Comparison of ENCODE assay signal across 13 cellular contexts in the genomic region with DNA sequence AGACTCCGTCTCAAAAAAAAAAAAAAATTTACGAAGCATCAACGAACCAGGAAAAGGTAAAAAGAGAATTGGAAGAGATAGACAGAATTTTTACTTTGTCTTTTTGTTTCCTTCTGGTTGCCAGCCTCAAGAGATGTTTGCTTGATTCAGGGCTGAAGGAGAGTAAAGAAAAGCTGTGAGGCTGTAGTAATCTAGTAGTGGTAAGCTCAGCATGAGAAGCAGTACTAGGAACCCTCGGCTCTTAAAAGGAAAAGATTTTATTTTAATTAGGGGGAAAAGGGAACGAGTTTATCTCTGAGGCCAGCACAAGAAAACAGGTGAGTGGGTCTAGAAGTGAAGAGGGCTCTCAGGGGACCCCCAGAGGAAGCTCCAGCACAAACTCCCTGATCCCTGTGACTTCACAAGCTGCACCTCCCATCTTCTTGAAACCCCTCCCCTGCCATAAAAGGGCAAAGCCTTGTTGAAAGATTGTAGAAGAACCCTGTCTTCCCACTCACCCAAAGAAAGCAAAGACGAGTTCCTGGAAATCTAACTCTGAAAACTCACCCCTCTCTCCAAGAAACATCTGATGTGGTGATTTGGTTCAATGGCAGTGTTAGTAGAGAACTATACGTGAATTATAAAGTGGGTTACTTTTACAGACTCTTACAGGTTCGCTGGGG. TPM values are rescaled to one million over a fixed set of nuclear protein-coding genes. Genes with fewer than 3 reads are reported as not detected.
DNase-seq lines count a peak whose midpoint lies in the region; ATAC-seq and TF ChIP-seq lines count a peak whose summit lies in the region.
"Had no signal": no experiment of that assay in that cellular context is flagged by ENCODE, and none has a peak within 500 bp of the region (broad histone marks: within the 10 kb centered on the region; RNA-seq: fewer than 3 reads in every experiment).

No MANE protein-coding gene starts in this region.

- H3K4me3 Mint-ChIP-seq in activated T-cell treated with anti-CD3 and anti-CD28 coated beads, Interleukin-2, amount 50 U/mL, for 24 hours = peak overlapping the region; percentile 72
- H3K4me3 Mint-ChIP-seq in glutamatergic neuron (ENCODE audit: unreplicated experiment) = no peak overlapping the region

- TF ChIP-seq POLR2A in upper lobe of left lung (IDR thresholded peaks at IDR 0.05) = no peak

- H3K4me3 ChIP-seq in left ventricle myocardium inferior (no peak overlapping the region), upper lobe of left lung (no peak overlapping the region)
- H3K4me3 ChIP-seq: GM12878, heart right ventricle had no signal

- peak overlapping the region; percentile 92 for H3K27ac Mint-ChIP-seq in activated T-cell treated with anti-CD3 and anti-CD28 coated beads, Interleukin-2, amount 50 U/mL, for 24 hours
- peak overlapping the region; percentile 43 for H3K27ac Mint-ChIP-seq in glutamatergic neuron (ENCODE audit: unreplicated experiment)

- H3K36me3 Mint-ChIP-seq in activated T-cell treated with anti-CD3 and anti-CD28 coated beads, Interleukin-2, amount 50 U/mL, for 24 hours (ENCODE audit: low read depth) = no peaks in the 10 kb centered on the region
- no peaks in the 10 kb centered on the region for H3K36me3 Mint-ChIP-seq in glutamatergic neuron (ENCODE audit: unreplicated experiment)

- H3K4me1 ChIP-seq in left ventricle myocardium inferior = peaks cover 86% of the 10 kb centered on the region
- H3K4me1 ChIP-seq in upper lobe of left lung = peaks cover 23 to 38% (median 28%) of the 10 kb centered on the region in 4 donors

- no peak for TF ChIP-seq EP300 in upper lobe of left lung (IDR thresholded peaks at IDR 0.05)

- intact Hi-C loops in left ventricle myocardium inferior (cut with micrococcal nuclease) = loop anchor here (10.0 kb wide), 1 partner anchor 60 kb away; no protein-coding TSS in a partner anchor
- intact Hi-C loops in Right ventricle myocardium superior (cut with DNase I) = no loop called here

- H3K9me3 Mint-ChIP-seq in activated T-cell treated with anti-CD3 and anti-CD28 coated beads, Interleukin-2, amount 50 U/mL, for 24 hours = no peaks in the 10 kb centered on the region
- H3K9me3 Mint-ChIP-seq in glutamatergic neuron (ENCODE audit: unreplicated experiment) = no peaks in the 10 kb centered on the region

- H3K4me1 Mint-ChIP-seq in activated T-cell treated with anti-CD3 and anti-CD28 coated beads, Interleukin-2, amount 50 U/mL, for 24 hours (ENCODE audit: low read depth) = peaks cover 79% of the 10 kb centered on the region
- peaks cover 26% of the 10 kb centered on the region for H3K4me1 Mint-ChIP-seq in glutamatergic neuron (ENCODE audit: low read depth, unreplicated experiment)

- H3K9me3 ChIP-seq in left ventricle myocardium inferior (replicated peaks) = no peaks in the 10 kb centered on the region
- no peaks in the 10 kb centered on the region for H3K9me3 ChIP-seq in upper lobe of left lung
- H3K9me3 ChIP-seq: heart right ventricle had no signal

- DNase-seq in left ventricle myocardium inferior (no peak), Right ventricle myocardium superior (no peak), glutamatergic neuron (no peak), upper lobe of left lung (no peak), HuH-7 (ENCODE audit: low spot score) (no peak), activated gamma-delta T cell (lab: John Stamatoyannopoulos, UW) (no peak)
- no peak for DNase-seq in activated T-cell treated with anti-CD3 and anti-CD28 coated beads, Interleukin-2, amount 50 U/mL, for 24 hours
- DNase-seq: GOT3, heart right ventricle, NCI-H446 treated with DMSO at 0.1 percent for 48 hours had no signal

- ATAC-seq in Right ventricle myocardium superior (ENCODE audit: poor library complexity) = no peak
- ATAC-seq in upper lobe of left lung (ENCODE audit: low FRiP score in 2 of 2) = no peak
- ATAC-seq in HG03439 (IDR thresholded peaks at IDR 0.05; ENCODE audit: unreplicated experiment) = no peak
- ATAC-seq: GM12878 had no signal

- H3K27me3 Mint-ChIP-seq in activated T-cell treated with anti-CD3 and anti-CD28 coated beads, Interleukin-2, amount 50 U/mL, for 24 hours = no peaks in the 10 kb centered on the region
- no peaks in the 10 kb centered on the region for H3K27me3 Mint-ChIP-seq in glutamatergic neuron (ENCODE audit: unreplicated experiment)

- H3K36me3 ChIP-seq in left ventricle myocardium inferior (no peaks in the 10 kb centered on the region), upper lobe of left lung (no peaks in the 10 kb centered on the region)
- H3K36me3 ChIP-seq: heart right ventricle had no signal

- TF ChIP-seq CTCF in left ventricle myocardium inferior (IDR thresholded peaks at IDR 0.05; ENCODE audit: borderline replicate concordance) (no peak), glutamatergic neuron (IDR thresholded peaks at IDR 0.05; ENCODE audit: partially characterized antibody, unreplicated experiment) (no peak), upper lobe of left lung (IDR thresholded peaks at IDR 0.05) (no peak)

- H3K27ac ChIP-seq in left ventricle myocardium inferior (replicated peaks) (peak overlapping the region; percentile 22), upper lobe of left lung (peak overlapping the region in 3 of 4 donors; percentile 32 to 73 (median 69))
- H3K27ac ChIP-seq: RWPE1 had no signal

- 72 to 73% methylated on average over 8 of the region's 8 CpGs for WGBS in upper lobe of left lung, 2 donors

- H3K27me3 ChIP-seq in left ventricle myocardium inferior (ENCODE audit: low read depth) (no peaks in the 10 kb centered on the region), upper lobe of left lung (no peaks in the 10 kb centered on the region)
- H3K27me3 ChIP-seq: heart right ventricle had no signal

RNA-seq across cellular contexts. Expression of a gene that starts 8.6 kb away (rescaled TPM):
- 56.2 TPM for total RNA-seq in left ventricle myocardium inferior
- total RNA-seq in Right ventricle myocardium superior = 53.0 TPM
- 142 TPM for total RNA-seq in glutamatergic neuron (ENCODE audit: unreplicated experiment)
- 100 to 1,000 TPM in 2 of 6 donors, 10 to 100 TPM in 4; 81.3 to 125 (median 95.4) TPM for total RNA-seq in upper lobe of left lung
